ENCODE assay signal across 8 cellular contexts in the genomic region with DNA sequence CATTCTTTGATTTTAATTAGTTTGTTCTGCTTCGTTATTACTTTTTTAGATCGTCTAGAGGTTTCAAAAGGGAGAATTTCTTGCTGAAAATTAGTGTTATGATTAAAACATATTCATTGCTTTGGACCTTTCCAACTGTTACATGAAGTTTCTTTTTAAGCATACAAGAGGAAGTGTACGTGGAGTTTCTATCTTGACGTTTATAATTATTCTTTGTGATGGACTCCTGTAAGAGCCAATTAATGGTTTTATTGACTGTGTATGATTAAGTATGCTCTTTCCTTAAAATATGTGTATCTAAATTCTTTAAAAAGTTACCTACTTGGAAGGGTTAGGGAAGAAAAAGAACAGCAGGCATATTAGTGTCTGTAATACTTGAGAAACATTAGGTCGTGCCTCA. TPM values are rescaled to one million over a fixed set of nuclear protein-coding genes. Genes with fewer than 3 reads are reported as not detected.
DNase-seq lines count a peak whose midpoint lies in the region; ATAC-seq lines count a peak whose summit lies in the region.

No MANE protein-coding gene starts in this region.

- H3K27ac Mint-ChIP-seq in T-helper 1 cell treated with Interleukin-12 subunit alpha and Interleukin-12 subunit beta and Interleukin-4 antibody, amounts not matched to agents 30 μg/mL and 1 μg/mL, for 36 hours: peak overlapping the region; percentile 41
- peak overlapping the region; percentile 94 for H3K27ac Mint-ChIP-seq in memory B cell
- H3K27ac Mint-ChIP-seq in stimulated activated effector memory CD8-positive, alpha-beta T cell treated with anti-CD3 and anti-CD28 coated beads, Interleukin-12 subunit alpha, Interleukin-12 subunit beta, amount 100 ng/mL, for 72 hours: no peak overlapping the region

- H3K4me3 Mint-ChIP-seq in T-helper 1 cell treated with Interleukin-12 subunit alpha and Interleukin-12 subunit beta and Interleukin-4 antibody, amounts not matched to agents 30 μg/mL and 1 μg/mL, for 36 hours: no peak overlapping the region
- H3K4me3 Mint-ChIP-seq in memory B cell: peak overlapping the region; percentile 81
- no peak overlapping the region for H3K4me3 Mint-ChIP-seq in stimulated activated effector memory CD8-positive, alpha-beta T cell treated with anti-CD3 and anti-CD28 coated beads, Interleukin-12 subunit alpha, Interleukin-12 subunit beta, amount 100 ng/mL, for 72 hours

- H3K4me1 Mint-ChIP-seq in T-helper 1 cell treated with Interleukin-12 subunit alpha and Interleukin-12 subunit beta and Interleukin-4 antibody, amounts not matched to agents 30 μg/mL and 1 μg/mL, for 36 hours (ENCODE audit: low read depth): peaks cover 45% of the 10 kb centered on the region
- peaks cover 37% of the 10 kb centered on the region for H3K4me1 Mint-ChIP-seq in memory B cell
- H3K4me1 Mint-ChIP-seq in stimulated activated effector memory CD8-positive, alpha-beta T cell treated with anti-CD3 and anti-CD28 coated beads, Interleukin-12 subunit alpha, Interleukin-12 subunit beta, amount 100 ng/mL, for 72 hours: peaks cover 40% of the 10 kb centered on the region

- H3K36me3 Mint-ChIP-seq in T-helper 1 cell treated with Interleukin-12 subunit alpha and Interleukin-12 subunit beta and Interleukin-4 antibody, amounts not matched to agents 30 μg/mL and 1 μg/mL, for 36 hours (ENCODE audit: low read depth): peaks cover 11% of the 10 kb centered on the region
- H3K36me3 Mint-ChIP-seq in memory B cell: peaks cover 5% of the 10 kb centered on the region
- peaks cover 80% of the 10 kb centered on the region for H3K36me3 Mint-ChIP-seq in stimulated activated effector memory CD8-positive, alpha-beta T cell treated with anti-CD3 and anti-CD28 coated beads, Interleukin-12 subunit alpha, Interleukin-12 subunit beta, amount 100 ng/mL, for 72 hours

- ATAC-seq in memory B cell (ENCODE audit: low read depth) (peak; percentile 7), GM21576 (IDR thresholded peaks at IDR 0.05; ENCODE audit: unreplicated experiment) (no peak)
- no peak for ATAC-seq in stimulated activated effector memory CD8-positive, alpha-beta T cell treated with anti-CD3 and anti-CD28 coated beads, Interleukin-12 subunit alpha, Interleukin-12 subunit beta, amount 100 ng/mL, for 72 hours

- DNase-seq in T-helper 1 cell (no peak), memory B cell (ENCODE audit: low spot score in 2 of 2) (no peak)
- no peak for DNase-seq in stimulated activated effector memory CD8-positive, alpha-beta T cell treated with anti-CD3 and anti-CD28 coated beads, Interleukin-12 subunit alpha, Interleukin-12 subunit beta, amount 100 ng/mL, for 72 hours (ENCODE audit: low spot score in 2 of 2)
- no peak for DNase-seq in activated CD4-positive, CD25-positive, alpha-beta regulatory T cell (lab: John Stamatoyannopoulos, UW)

- peak overlapping the region; percentile 97 for H3K27ac ChIP-seq in angular gyrus (ENCODE audit: low read depth, low read length)
- H3K27ac ChIP-seq in temporal lobe (ENCODE audit: low read depth, low read length): peak overlapping the region; percentile 98

- H3K9me3 Mint-ChIP-seq in T-helper 1 cell treated with Interleukin-12 subunit alpha and Interleukin-12 subunit beta and Interleukin-4 antibody, amounts not matched to agents 30 μg/mL and 1 μg/mL, for 36 hours: no peaks in the 10 kb centered on the region
- H3K9me3 Mint-ChIP-seq in memory B cell: no peaks in the 10 kb centered on the region
- H3K9me3 Mint-ChIP-seq in stimulated activated effector memory CD8-positive, alpha-beta T cell treated with anti-CD3 and anti-CD28 coated beads, Interleukin-12 subunit alpha, Interleukin-12 subunit beta, amount 100 ng/mL, for 72 hours: no peaks in the 10 kb centered on the region

- H3K27me3 Mint-ChIP-seq in T-helper 1 cell treated with Interleukin-12 subunit alpha and Interleukin-12 subunit beta and Interleukin-4 antibody, amounts not matched to agents 30 μg/mL and 1 μg/mL, for 36 hours (ENCODE audit: low read depth): no peaks in the 10 kb centered on the region
- no peaks in the 10 kb centered on the region for H3K27me3 Mint-ChIP-seq in memory B cell

RNA-seq across cellular contexts. Expression of a gene that starts 37.8 kb away (rescaled TPM):
- 75.0 TPM for total RNA-seq in temporal lobe
